In genomic region chr9:20619492-20619860, GRCh38 we compare ENCODE assay signal across 9 cellular contexts. TPM values are rescaled to one million over a fixed set of nuclear protein-coding genes. Genes with fewer than 3 reads are reported as not detected.
DNase-seq lines count a peak whose midpoint lies in the region; ATAC-seq and TF ChIP-seq lines count a peak whose summit lies in the region.
"Had no signal": no experiment of that assay in that cellular context is flagged by ENCODE, and none has a peak within 500 bp of the region (broad histone marks: within the 10 kb centered on the region; RNA-seq: fewer than 3 reads in every experiment).

No MANE protein-coding gene starts in this region.

- H3K4me2 ChIP-seq in fibroblast of lung (ENCODE audit: extremely low read depth, insufficient read depth, low read length) = peak overlapping the region; percentile 96

- in situ Hi-C loops in gastrocnemius medialis (cut with MboI; ENCODE audit: low sequenced_read_pairs in 4 of 4) = loop anchor here in 1 of 4 donors (25.0 kb wide), 1 partner anchor 257 kb away; no protein-coding TSS in a partner anchor

- H3K27ac ChIP-seq in SK-N-MC (no peak overlapping the region), fibroblast of lung (ENCODE audit: insufficient read depth, low read length) (no peak overlapping the region), gastrocnemius medialis (peak overlapping the region; percentile 52 to 98 (median 92))

- H3K9ac ChIP-seq in SK-N-MC (ENCODE audit: insufficient read length) (peak overlapping the region; percentile 9), fibroblast of lung (ENCODE audit: insufficient read depth, low read length) (no peak overlapping the region)

- H2AFZ ChIP-seq in fibroblast of lung (ENCODE audit: low read length) = no peak overlapping the region

- intact Hi-C loops in gastrocnemius medialis (cut with DNase I; ENCODE audit: low total_unique reads) = no loop called here

- H3K9me3 ChIP-seq in SK-N-MC (ENCODE audit: low read depth, low read length) (no peaks in the 10 kb centered on the region), fibroblast of lung (ENCODE audit: control insufficient read depth, insufficient read depth, low read depth, low read length) (no peaks in the 10 kb centered on the region), gastrocnemius medialis (no peaks in the 10 kb centered on the region)

- H3K27me3 ChIP-seq in fibroblast of lung (ENCODE audit: control insufficient read depth, insufficient read depth, low read length) (no peaks in the 10 kb centered on the region), gastrocnemius medialis (no peaks in the 10 kb centered on the region)

- peaks cover 8% of the 10 kb centered on the region for H3K4me1 ChIP-seq in fibroblast of lung (ENCODE audit: control insufficient read depth, extremely low read depth, insufficient read depth, low read length)
- peaks cover 14 to 16% of the 10 kb centered on the region in 2 donors for H3K4me1 ChIP-seq in gastrocnemius medialis

- peak overlapping the region; percentile 91 for H3K4me3 ChIP-seq in GM12875 (ENCODE audit: low read depth, low read length)
- H3K4me3 ChIP-seq in SK-N-MC = peak overlapping the region; percentile 95
- peak overlapping the region; percentile 89 to 97 (median 92) for H3K4me3 ChIP-seq in fibroblast of lung (replicated peaks in 1 of 4; ENCODE audit: control extremely low read depth in 1 of 4, insufficient read depth in 1 of 4, low read depth in 3 of 4, low read length in 4 of 4)
- peak overlapping the region; percentile 91 to 99 (median 96) for H3K4me3 ChIP-seq in gastrocnemius medialis

- H3K36me3 ChIP-seq in SK-N-MC (ENCODE audit: insufficient read depth, low read length) (0 out of 2 replicates have a peak, but pooled peaks cover 4% of the 10 kb centered on the region), fibroblast of lung (ENCODE audit: control insufficient read depth, insufficient read depth, low read length) (no peaks in the 10 kb centered on the region), gastrocnemius medialis (no peaks in the 10 kb centered on the region)

- TF ChIP-seq POLR2A in gastrocnemius medialis (IDR thresholded peaks at IDR 0.05) = no peak

- TF ChIP-seq CTCF in GM12875 (IDR thresholded peaks at IDR 0.05; ENCODE audit: borderline replicate concordance, insufficient read depth, low read depth, low read length) (no peak), fibroblast of lung (conservative IDR thresholded peaks at IDR 0.05 in 1 of 2, IDR thresholded peaks at IDR 0.05 in 1 of 2; ENCODE audit: low read depth in 1 of 2, low read length in 2 of 2) (no peak), gastrocnemius medialis (IDR thresholded peaks at IDR 0.05 in 4 of 5, conservative IDR thresholded peaks at IDR 0.05 in 1 of 5) (no peak)

- no peak for ATAC-seq in gastrocnemius medialis

- DNase-seq in SK-N-MC (ENCODE audit: low read depth, low spot score) (no peak), fibroblast of lung (ENCODE audit: low read depth in 2 of 2) (no peak), gastrocnemius medialis (no peak), NCI-H2029 treated with DMSO at 0.1 percent for 48 hours (lab: John Stamatoyannopoulos, UW) (no peak), SW 1271 (lab: John Stamatoyannopoulos, UW) (no peak), inferior parietal cortex (ENCODE audit: extremely low spot score) (no peak)
- no peak for DNase-seq in NK-92 treated with Interleukin-12 subunit alpha and Interleukin-12 subunit beta, amount 100 ng/mL, for 24 hours (lab: John Stamatoyannopoulos, UW)
- DNase-seq: Karpas-422 had no signal

- peaks cover 34% of the 10 kb centered on the region for H3K79me2 ChIP-seq in fibroblast of lung (ENCODE audit: control insufficient read depth, insufficient read depth, low read length)

- no peaks in the 10 kb centered on the region for H4K20me1 ChIP-seq in fibroblast of lung (ENCODE audit: control insufficient read depth, extremely low read depth, insufficient read depth, low read length)

RNA-seq across cellular contexts. Expression of gene MLLT3, which starts 2.8 kb away (rescaled TPM):
- total RNA-seq in fibroblast of lung = 36.5 and 43.8 TPM in 2 replicates
- polyA plus RNA-seq in fibroblast of lung = 21.7 and 37.3 TPM in 2 replicates
- polyA plus RNA-seq in fibroblast of lung (2012) = 15.5 and 21.4 TPM in 2 replicates
- polyA minus RNA-seq in fibroblast of lung (ENCODE audit: low replicate concordance) = 5.7 and 18.6 TPM in 2 replicates
- total RNA-seq in gastrocnemius medialis = 1 to 10 TPM; 4.0 to 6.4 (median 4.5) TPM

Comparison
In these comparisons a context has a peak if more than half of its experiments do, and no peak if none do; other contexts are left out.
1. H3K27ac ChIP-seq: peak in gastrocnemius medialis (4 of 4); none in SK-N-MC (single experiment) and fibroblast of lung (single experiment).
2. Peak in every context shown above with its lines, with median percentiles within 50 percentile points of each other: H3K4me3 ChIP-seq.